8 cellular contexts compared by ENCODE assay signal in genomic region chr5:43483210-43484048, GRCh38. TPM values are rescaled to one million over a fixed set of nuclear protein-coding genes. Genes with fewer than 3 reads are reported as not detected.
DNase-seq lines count a peak whose midpoint lies in the region; ATAC-seq and TF ChIP-seq lines count a peak whose summit lies in the region.

Gene TMEM267 (minus strand): TSS chr5:43483865. CDS start chr5:43453969, 29,896 bp downstream.

- H3K27me3 ChIP-seq in thyroid gland = no peaks in the 10 kb centered on the region

- H3K36me3 ChIP-seq in thyroid gland = no peaks in the 10 kb centered on the region

- DNase-seq in NCI-H1092 (lab: John Stamatoyannopoulos, UW) (peak; percentile 90), SKM-1 treated with dmso at 0.1 percent for 144 hours (lab: John Stamatoyannopoulos, UW; ENCODE audit: unreplicated experiment) (peak; percentile 79), glomerular visceral epithelial cell (ENCODE audit: extremely low spot score) (peak; percentile 95), osteocyte (ENCODE audit: extremely low spot score, unreplicated experiment) (peak; percentile 95), thyroid gland (peak; percentile 94)

- peak within 1 kb of the TSS; percentile 99 for H3K4me3 Mint-ChIP-seq in activated naive CD8-positive, alpha-beta T cell
- H3K4me3 Mint-ChIP-seq in osteocyte (ENCODE audit: unreplicated experiment) = peak within 1 kb of the TSS; percentile 89

- H3K27ac ChIP-seq in thyroid gland = peak within 1 kb of the TSS; percentile 94 to 98 (median 97)

- intact Hi-C loops in thyroid gland (cut with DNase I) = loop anchor here (5.0 to 10.0 kb wide), 2 partner anchors 86 to 359 kb away; partner anchors contain the start of gene ZNF131

- no peaks in the 10 kb centered on the region for H3K9me3 ChIP-seq in thyroid gland

- H3K4me3 ChIP-seq in GM08714 (ENCODE audit: low read length) (peak within 1 kb of the TSS; percentile 82), thyroid gland (replicated peaks in 1 of 3) (peak within 1 kb of the TSS; percentile 74 to 83 (median 80))

- peaks cover 11 to 12% of the 10 kb centered on the region in 2 donors for H3K4me1 ChIP-seq in thyroid gland

- no peaks in the 10 kb centered on the region for H3K9me3 Mint-ChIP-seq in activated naive CD8-positive, alpha-beta T cell (ENCODE audit: low read depth)
- no peaks in the 10 kb centered on the region for H3K9me3 Mint-ChIP-seq in osteocyte (ENCODE audit: unreplicated experiment)

- H3K36me3 Mint-ChIP-seq in activated naive CD8-positive, alpha-beta T cell = peaks cover 5% of the 10 kb centered on the region
- H3K36me3 Mint-ChIP-seq in osteocyte (ENCODE audit: unreplicated experiment) = peaks cover 4% of the 10 kb centered on the region

- H3K27me3 Mint-ChIP-seq in activated naive CD8-positive, alpha-beta T cell = no peaks in the 10 kb centered on the region
- H3K27me3 Mint-ChIP-seq in osteocyte (ENCODE audit: unreplicated experiment) = no peaks in the 10 kb centered on the region

- WGBS in thyroid gland, 2 donors = 1% methylated on average over 26 to 33 of the region's 62 CpGs

- TF ChIP-seq POLR2A in thyroid gland (IDR thresholded peaks at IDR 0.05) = peak; percentile 70 to 94

- H3K27ac Mint-ChIP-seq in activated naive CD8-positive, alpha-beta T cell = peak within 1 kb of the TSS; percentile 100
- peak within 1 kb of the TSS; percentile 100 for H3K27ac Mint-ChIP-seq in osteocyte (ENCODE audit: unreplicated experiment)

- H3K4me1 Mint-ChIP-seq in activated naive CD8-positive, alpha-beta T cell (ENCODE audit: low read depth) = peaks cover 55% of the 10 kb centered on the region
- H3K4me1 Mint-ChIP-seq in osteocyte (ENCODE audit: unreplicated experiment) = peaks cover 21% of the 10 kb centered on the region

- TF ChIP-seq CTCF in osteocyte (IDR thresholded peaks at IDR 0.05) = no peak
- TF ChIP-seq CTCF in thyroid gland (IDR thresholded peaks at IDR 0.05) = no peak

- peak; percentile 91 for ATAC-seq in HG02588 (IDR thresholded peaks at IDR 0.05; ENCODE audit: unreplicated experiment)

RNA-seq across cellular contexts. Expression of gene TMEM267, which starts in this region (rescaled TPM):
- total RNA-seq in osteocyte (17.9 and 22.5 TPM in 2 replicates), thyroid gland (10 to 100 TPM; 24.6 to 40.4 (median 29.2) TPM)

Comparison
In these comparisons a context has a peak if more than half of its experiments do, and no peak if none do; other contexts are left out.
1. Peak in every context shown above with its lines: DNase-seq, ATAC-seq, H3K4me3 ChIP-seq and H3K27ac ChIP-seq.